In the genomic region with DNA sequence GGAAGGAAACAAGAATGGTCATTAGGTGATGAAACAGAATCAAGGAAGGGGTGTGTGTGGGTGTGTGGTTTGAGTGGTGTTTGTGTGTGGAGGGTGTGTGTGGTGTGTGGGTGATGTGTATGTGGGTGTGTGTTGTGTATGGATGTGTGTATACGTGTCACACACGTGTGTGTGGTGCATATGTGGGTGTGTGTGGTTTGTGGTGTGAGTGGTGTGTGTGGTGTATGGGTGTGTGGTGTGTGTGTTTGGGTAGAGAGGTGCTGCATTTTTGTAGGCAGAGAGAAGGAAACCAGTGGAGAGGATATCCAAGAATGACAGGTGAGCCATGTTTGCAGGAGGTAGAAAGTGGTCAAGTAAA, we compare ENCODE assay signal across 8 cellular contexts. TPM values are rescaled to one million over a fixed set of nuclear protein-coding genes. Genes with fewer than 3 reads are reported as not detected.
DNase-seq lines count a peak whose midpoint lies in the region; ATAC-seq and TF ChIP-seq lines count a peak whose summit lies in the region.

No MANE protein-coding gene starts in this region.

- peaks cover 4% of the 10 kb centered on the region for H3K36me3 ChIP-seq in cardiac muscle cell

- TF ChIP-seq CTCF in cardiac muscle cell (IDR thresholded peaks at IDR 0.05; ENCODE audit: low read depth, low read length) (no peak), type B pancreatic cell (conservative IDR thresholded peaks at IDR 0.05) (no peak)

- no peaks in the 10 kb centered on the region for H3K36me3 Mint-ChIP-seq in type B pancreatic cell

- no peaks in the 10 kb centered on the region for H3K9me3 Mint-ChIP-seq in type B pancreatic cell

- H3K4me3 Mint-ChIP-seq in type B pancreatic cell, result peak overlapping the region; percentile 91

- intact Hi-C loops in cardiac septum (cut with DNase I), result loop anchor here (5.0 kb wide), 1 partner anchor 108 kb away; a partner anchor contains a TSS

- no peaks in the 10 kb centered on the region for H3K27me3 Mint-ChIP-seq in type B pancreatic cell

- peaks cover 24% of the 10 kb centered on the region for H3K4me1 Mint-ChIP-seq in type B pancreatic cell (ENCODE audit: unreplicated experiment)

- no peaks in the 10 kb centered on the region for H3K9me3 ChIP-seq in cardiac muscle cell (ENCODE audit: low read depth)

- no peaks in the 10 kb centered on the region for H3K27me3 ChIP-seq in cardiac muscle cell

- ATAC-seq in HG03439 (IDR thresholded peaks at IDR 0.05; ENCODE audit: unreplicated experiment), result no peak

- no peak for DNase-seq in cardiac muscle cell (ENCODE audit: low read depth in 1 of 2, low spot score in 1 of 2)
- DNase-seq in cardiac septum (ENCODE audit: low spot score), result no peak
- peak; percentile 9 for DNase-seq in activated CD8-positive, alpha-beta memory T cell treated with anti-CD3 and anti-CD28 coated beads, Interleukin-2, amount 50 U/mL, for 24 hours (ENCODE audit: extremely low read depth)
- DNase-seq in kidney tubule cell (ENCODE audit: low spot score), result peak; percentile 2
- DNase-seq in type B pancreatic cell (ENCODE audit: extremely low spot score, unreplicated experiment), result no peak
- no peak for DNase-seq in C1 segment of cervical spinal cord (lab: John Stamatoyannopoulos, UW)
- no peak for DNase-seq in NCI-H1694 (lab: John Stamatoyannopoulos, UW)

- peak overlapping the region; percentile 93 for H3K27ac Mint-ChIP-seq in type B pancreatic cell

- H3K27ac ChIP-seq in cardiac muscle cell, result peak overlapping the region; percentile 81

- peak overlapping the region; percentile 80 for H3K4me3 ChIP-seq in cardiac muscle cell

- peaks cover 5% of the 10 kb centered on the region for H3K4me1 ChIP-seq in cardiac muscle cell (ENCODE audit: low read depth)

RNA-seq across cellular contexts. Expression of a gene that starts 1.1 kb away (rescaled TPM):
- 14.4 and 26.3 TPM in 2 replicates for total RNA-seq in cardiac muscle cell
- 8.4 and 18.1 TPM in 2 replicates for polyA plus RNA-seq in cardiac muscle cell
- 28.5 TPM for total RNA-seq in cardiac septum
- total RNA-seq in type B pancreatic cell (ENCODE audit: low replicate concordance), result 19.8 and 37.5 TPM in 2 replicates

RNA-seq across cellular contexts. Expression of a gene that starts 42.3 kb away (rescaled TPM):
- total RNA-seq in cardiac muscle cell (14.0 and 20.9 TPM in 2 replicates), cardiac septum (21.0 TPM), type B pancreatic cell (ENCODE audit: low replicate concordance) (38.8 and 39.1 TPM in 2 replicates)
- polyA plus RNA-seq in cardiac muscle cell, result 30.0 and 37.3 TPM in 2 replicates

Comparison
In these comparisons a context has a peak if more than half of its experiments do, and no peak if none do; other contexts are left out.
1. DNase-seq: peak in activated CD8-positive, alpha-beta memory T cell treated with anti-CD3 and anti-CD28 coated beads, Interleukin-2, amount 50 U/mL, for 24 hours (single experiment) and kidney tubule cell (single experiment); none in cardiac muscle cell (0 of 2), cardiac septum (single experiment), type B pancreatic cell (single experiment), C1 segment of cervical spinal cord (0 of 14) and NCI-H1694 (single experiment).